ENCODE assay signal across 8 cellular contexts in the genomic region with DNA sequence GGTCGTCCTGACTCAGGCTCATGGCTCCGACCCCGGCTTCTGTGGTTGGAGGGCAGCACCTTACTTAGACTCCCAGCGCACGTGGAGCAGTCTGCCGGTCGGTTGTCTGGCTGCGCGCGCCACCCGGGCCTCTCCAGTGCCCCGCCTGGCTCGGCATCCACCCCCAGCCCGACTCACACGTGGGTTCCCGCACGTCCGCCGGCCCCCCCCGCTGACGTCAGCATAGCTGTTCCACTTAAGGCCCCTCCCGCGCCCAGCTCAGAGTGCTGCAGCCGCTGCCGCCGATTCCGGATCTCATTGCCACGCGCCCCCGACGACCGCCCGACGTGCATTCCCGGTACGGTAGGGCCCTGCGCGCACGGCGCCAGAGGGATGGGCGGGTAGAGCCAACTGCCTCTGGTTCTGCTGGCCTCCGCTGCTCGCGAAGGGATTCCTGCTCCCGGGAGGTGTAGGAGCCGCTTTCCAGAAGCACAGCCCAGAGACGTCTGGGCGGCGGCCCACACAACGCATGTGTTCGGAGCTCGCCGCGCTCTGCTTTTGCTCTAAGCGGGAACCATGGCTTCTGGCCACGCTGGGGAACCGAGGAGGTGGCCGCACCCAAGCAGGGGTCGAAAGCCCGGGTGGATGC. TPM values are rescaled to one million over a fixed set of nuclear protein-coding genes. Genes with fewer than 3 reads are reported as not detected.
A peak's percentile ranks its signal among the peaks of the same experiment; 100 is the strongest.
DNase-seq lines count a peak whose midpoint lies in the region; ATAC-seq and TF ChIP-seq lines count a peak whose summit lies in the region.

Gene LDHA, plus strand, starts transcription at position 264 of the 628 bp plus-strand sequence. CDS start 2,280 bp downstream, outside the sequence.

- H3K4me1 ChIP-seq in Caco-2 (no peaks in the 10 kb centered on the region; the same call in 1 of the 2 replicates), HUES48 (ENCODE audit: control insufficient read depth, insufficient read depth, low read length) (peaks cover 11% of the 10 kb centered on the region; the same call in 1 of the 2 replicates), NT2/D1 (ENCODE audit: insufficient read depth, insufficient read length) (peaks cover 3% of the 10 kb centered on the region), endocrine pancreas (ENCODE audit: control insufficient read depth, insufficient read depth, low read length) (no peaks in the 10 kb centered on the region)

- H3K4me3 Mint-ChIP-seq in Caco-2 (ENCODE audit: unreplicated experiment): peak within 1 kb of the TSS; percentile 98
- H3K4me3 Mint-ChIP-seq in activated CD8-positive, alpha-beta memory T cell treated with anti-CD3 and anti-CD28 coated beads, Interleukin-2, amount 10 ng/mL, durations not matched to agents 7 days and 5 days: peak within 1 kb of the TSS; percentile 99

- H3K4me1 Mint-ChIP-seq in Caco-2 (ENCODE audit: low read depth, unreplicated experiment): peaks cover 7% of the 10 kb centered on the region
- H3K4me1 Mint-ChIP-seq in activated CD8-positive, alpha-beta memory T cell treated with anti-CD3 and anti-CD28 coated beads, Interleukin-2, amount 10 ng/mL, durations not matched to agents 7 days and 5 days: peaks cover 48% of the 10 kb centered on the region

- H3K9ac ChIP-seq in HUES48 (ENCODE audit: low read depth, low read length): peak within 1 kb of the TSS; percentile 87
- peak within 1 kb of the TSS; percentile 92 for H3K9ac ChIP-seq in NT2/D1 (ENCODE audit: insufficient read length, low read depth)
- H3K9ac ChIP-seq in endocrine pancreas (ENCODE audit: control insufficient read depth, insufficient read depth, low read length): peak within 1 kb of the TSS; percentile 51

- H3K36me3 ChIP-seq in Caco-2 (ENCODE audit: control insufficient read depth, insufficient read depth, low read length) (peaks cover 4% of the 10 kb centered on the region), HUES48 (ENCODE audit: control insufficient read depth, insufficient read depth, low read length) (peaks cover 28% of the 10 kb centered on the region), NT2/D1 (ENCODE audit: insufficient read depth, insufficient read length, low read length) (peaks cover 40% of the 10 kb centered on the region), endocrine pancreas (ENCODE audit: control insufficient read depth, insufficient read depth, low read length) (no peaks in the 10 kb centered on the region)

- H3K4me3 ChIP-seq in Caco-2 (ENCODE audit: low read depth, low read length) (peak within 1 kb of the TSS; percentile 96), HUES48 (ENCODE audit: low read depth, low read length) (peak within 1 kb of the TSS; percentile 81), NT2/D1 (ENCODE audit: insufficient read length, low read depth) (peak within 1 kb of the TSS; percentile 74), endocrine pancreas (ENCODE audit: control insufficient read depth, insufficient read depth, low read length) (peak within 1 kb of the TSS; percentile 51)

- no peak for TF ChIP-seq CTCF in Caco-2 (IDR thresholded peaks at IDR 0.05; ENCODE audit: insufficient read depth in 1 of 2, low read depth in 1 of 2, low read length in 1 of 2, severe bottlenecking in 1 of 2, unreplicated experiment in 1 of 2)

- H3K27me3 ChIP-seq in Caco-2 (replicated peaks; ENCODE audit: control insufficient read depth, insufficient read depth, low read length) (no peaks in the 10 kb centered on the region), HUES48 (ENCODE audit: control insufficient read depth, insufficient read depth, low read length) (peaks cover 6% of the 10 kb centered on the region), NT2/D1 (ENCODE audit: insufficient read depth, insufficient read length) (no peaks in the 10 kb centered on the region), endocrine pancreas (ENCODE audit: control insufficient read depth, insufficient read depth, low read length) (peaks cover 4% of the 10 kb centered on the region)

- POLR2A ChIA-PET in Caco-2 (lab: Charles Lee): interaction anchor here (0.5 to 2.8 kb wide), 16 partner anchors 11 to 1799 kb away, joined by 3 to 57 read pairs (median 4); partner anchors contain the start of genes HPS5 and TSG101

- H3K9me3 ChIP-seq in Caco-2: no peaks in the 10 kb centered on the region
- no peaks in the 10 kb centered on the region for H3K9me3 ChIP-seq in HUES48 (ENCODE audit: control insufficient read depth, insufficient read depth, low read length)
- H3K9me3 ChIP-seq in NT2/D1 (ENCODE audit: insufficient read depth, low read length): no peaks in the 10 kb centered on the region
- no peaks in the 10 kb centered on the region for H3K9me3 ChIP-seq in endocrine pancreas (ENCODE audit: control insufficient read depth, low read length)

- H3K9me3 Mint-ChIP-seq in Caco-2 (ENCODE audit: unreplicated experiment): no peaks in the 10 kb centered on the region
- H3K9me3 Mint-ChIP-seq in activated CD8-positive, alpha-beta memory T cell treated with anti-CD3 and anti-CD28 coated beads, Interleukin-2, amount 10 ng/mL, durations not matched to agents 7 days and 5 days (ENCODE audit: low read depth): no peaks in the 10 kb centered on the region

- CTCF ChIA-PET in Caco-2 (lab: Charles Lee): interaction anchor here (0.7 to 2.6 kb wide), 2 partner anchors 10 to 279 kb away, joined by 5 to 16 read pairs; no protein-coding TSS in a partner anchor
- CTCF ChIA-PET in activated CD8-positive, alpha-beta memory T cell treated with anti-CD3 and anti-CD28 coated beads, Interleukin-2, amount 10 ng/mL, durations not matched to agents 7 days and 5 days (lab: Charles Lee): interaction anchor here (0.6 to 6.5 kb wide), 12 partner anchors 10 to 370 kb away, joined by 3 to 40 read pairs (median 4); partner anchors contain the start of genes GTF2H1, HPS5, SAAL1 and TSG101

- BruUV-seq in Caco-2 (replicated peaks; lab: Mats Ljungman, UMichigan): no TSS peak

- no peaks in the 10 kb centered on the region for H3K27me3 Mint-ChIP-seq in Caco-2 (ENCODE audit: insufficient read depth, unreplicated experiment)
- no peaks in the 10 kb centered on the region for H3K27me3 Mint-ChIP-seq in activated CD8-positive, alpha-beta memory T cell treated with anti-CD3 and anti-CD28 coated beads, Interleukin-2, amount 10 ng/mL, durations not matched to agents 7 days and 5 days

- intact Hi-C loops in Caco-2 (cut with micrococcal nuclease; ENCODE audit: unreplicated experiment): loop anchor here (1.0 to 10.0 kb wide), 4 partner anchors 10 to 150 kb away; partner anchors contain the start of genes SAA2 and TSG101

- DNase-seq in Caco-2 (peak; percentile 97 to 98), NT2/D1 (ENCODE audit: low read depth, low spot score) (peak; percentile 35), mesenteric fat pad (ENCODE audit: low spot score) (peak; percentile 100)
- DNase-seq in activated CD8-positive, alpha-beta memory T cell treated with anti-CD3 and anti-CD28 coated beads, Interleukin-2, amount 10 ng/mL, durations not matched to agents 7 days and 5 days: peak; percentile 99
- DNase-seq in stimulated activated CD8-positive, alpha-beta memory T cell treated with anti-CD3 and anti-CD28 coated beads, Interleukin-15, amount 100 ng/mL, for 1 hour (ENCODE audit: low read depth): peak; percentile 99

- H3K36me3 Mint-ChIP-seq in Caco-2 (ENCODE audit: insufficient read depth, unreplicated experiment): peaks cover 51% of the 10 kb centered on the region
- H3K36me3 Mint-ChIP-seq in activated CD8-positive, alpha-beta memory T cell treated with anti-CD3 and anti-CD28 coated beads, Interleukin-2, amount 10 ng/mL, durations not matched to agents 7 days and 5 days: peaks cover 43% of the 10 kb centered on the region

- peak within 1 kb of the TSS; percentile 98 for H3K27ac Mint-ChIP-seq in Caco-2 (ENCODE audit: unreplicated experiment)
- H3K27ac Mint-ChIP-seq in activated CD8-positive, alpha-beta memory T cell treated with anti-CD3 and anti-CD28 coated beads, Interleukin-2, amount 10 ng/mL, durations not matched to agents 7 days and 5 days: peak within 1 kb of the TSS; percentile 98

- peak; percentile 66 for ATAC-seq in GM21390 (IDR thresholded peaks at IDR 0.05; ENCODE audit: unreplicated experiment)
- peak; percentile 79 for ATAC-seq in activated CD8-positive, alpha-beta memory T cell treated with anti-CD3 and anti-CD28 coated beads, Interleukin-2, amount 10 ng/mL, durations not matched to agents 7 days and 5 days

- H3K27ac ChIP-seq in HUES48 (ENCODE audit: low read depth, low read length): peak within 1 kb of the TSS; percentile 86

RNA-seq across cellular contexts. Expression of gene LDHA, which starts in this region (rescaled TPM):
- total RNA-seq in Caco-2 (2022) (396 and 507 TPM in 2 replicates), mesenteric fat pad (957 TPM)
- total RNA-seq in activated CD8-positive, alpha-beta memory T cell treated with anti-CD3 and anti-CD28 coated beads, Interleukin-2, amount 10 ng/mL, durations not matched to agents 7 days and 5 days: 1,000 to 10,000 TPM in 1 of 2 experiments, 100 to 1,000 TPM in 1; 826 to 1,022 TPM

Comparison
In these comparisons a context has a peak if more than half of its experiments do, and no peak if none do; other contexts are left out.
1. Peak in every context shown above with its lines: DNase-seq, ATAC-seq, H3K4me3 ChIP-seq and H3K27ac ChIP-seq.
2. DNase-seq: peak in every context shown above with its lines; median percentile 100 in mesenteric fat pad; 99 in activated CD8-positive, alpha-beta memory T cell treated with anti-CD3 and anti-CD28 coated beads, Interleukin-2, amount 10 ng/mL, durations not matched to agents 7 days and 5 days; 99 in stimulated activated CD8-positive, alpha-beta memory T cell treated with anti-CD3 and anti-CD28 coated beads, Interleukin-15, amount 100 ng/mL, for 1 hour; 98 in Caco-2; 35 in NT2/D1.